ENCODE assay signal across 8 cellular contexts in genomic region chr11:119481021-119481666, GRCh38.
A peak's percentile ranks its signal among the peaks of the same experiment; 100 is the strongest.
DNase-seq lines count a peak whose midpoint lies in the region; ATAC-seq, FAIRE-seq and TF ChIP-seq lines count a peak whose summit lies in the region.

No MANE protein-coding gene starts in this region.

- peak; percentile 84 for FAIRE-seq in HTR-8/SVneo (lab: Jason Lieb, UNC)

- TF ChIP-seq CTCF in GM12865 (IDR thresholded peaks at IDR 0.05; ENCODE audit: insufficient read depth, low read depth, low read length, missing control alignments) = peak; percentile 96

- H3K4me3 ChIP-seq in GM12865 (ENCODE audit: low read depth, low read length) = no peak overlapping the region

- DNase-seq in GM12865 (ENCODE audit: low read depth) = peak; percentile 70
- DNase-seq in HTR-8/SVneo (ENCODE audit: insufficient read length, low spot score) = peak; percentile 88
- DNase-seq in NOMO-1 (lab: John Stamatoyannopoulos, UW; ENCODE audit: unreplicated experiment in 2 of 2) = peak; percentile 44 to 72
- peak; percentile 61 for DNase-seq in activated CD8-positive, alpha-beta memory T cell treated with anti-CD3 and anti-CD28 coated beads, Interleukin-2, amount 50 U/mL, for 4 hours
- DNase-seq in epidermal melanocyte (ENCODE audit: insufficient read length, low spot score) = peak; percentile 72
- peak; percentile 77 for DNase-seq in midbrain (lab: John Stamatoyannopoulos, UW)
- peak; percentile 37 to 39 for DNase-seq in stimulated activated CD8-positive, alpha-beta memory T cell treated with anti-CD3 and anti-CD28 coated beads, Interleukin-4, amount 100 ng/mL, for 1 hour (ENCODE audit: low read depth in 2 of 2, low spot score in 1 of 2)

- ATAC-seq in GM21526 (IDR thresholded peaks at IDR 0.05; ENCODE audit: low FRiP score, unreplicated experiment) = no peak

Comparison
In these comparisons a context has a peak if more than half of its experiments do, and no peak if none do; other contexts are left out.
1. DNase-seq: peak in every context shown above with its lines; median percentile 88 in HTR-8/SVneo; 77 in midbrain; 72 in epidermal melanocyte; 70 in GM12865; 61 in activated CD8-positive, alpha-beta memory T cell treated with anti-CD3 and anti-CD28 coated beads, Interleukin-2, amount 50 U/mL, for 4 hours; 58 in NOMO-1; 38 in stimulated activated CD8-positive, alpha-beta memory T cell treated with anti-CD3 and anti-CD28 coated beads, Interleukin-4, amount 100 ng/mL, for 1 hour.